In the genomic region with DNA sequence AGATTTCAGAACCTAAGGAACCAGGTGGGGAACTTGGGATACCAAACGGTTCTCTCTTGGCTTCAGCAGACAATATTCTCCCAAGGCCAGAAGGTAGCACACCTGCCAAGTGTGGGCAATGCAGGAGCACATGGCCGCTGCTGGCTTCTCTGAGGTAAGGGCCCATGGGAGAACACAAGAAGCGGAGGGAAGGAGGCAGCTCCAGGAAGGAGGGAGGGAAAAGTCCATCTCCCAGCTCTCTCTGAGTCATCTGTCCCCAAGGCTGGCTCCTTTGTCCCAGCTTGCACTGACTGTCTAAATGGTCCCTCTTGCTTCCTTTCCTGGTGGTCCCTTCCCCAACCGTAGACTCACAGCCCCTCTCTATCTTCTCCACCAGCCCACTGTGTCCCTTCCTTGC, we compare ENCODE assay signal across 24 cellular contexts.
DNase-seq lines count a peak whose midpoint lies in the region; FAIRE-seq and TF ChIP-seq lines count a peak whose summit lies in the region.
"Had no signal": no experiment of that assay in that cellular context is flagged by ENCODE, and none has a peak within 500 bp of the region (broad histone marks: within the 10 kb centered on the region; RNA-seq: fewer than 3 reads in every experiment).

No MANE protein-coding gene starts in this region.

- no peaks in the 10 kb centered on the region for H3K27me3 ChIP-seq in hepatocyte
- H3K27me3 ChIP-seq: ovary, thyroid gland had no signal

- H3K4me1 ChIP-seq in hepatocyte (ENCODE audit: insufficient read depth), result peaks cover 10% of the 10 kb centered on the region
- H3K4me1 ChIP-seq: thyroid gland had no signal

- H4K20me1 ChIP-seq in hepatocyte (ENCODE audit: insufficient read depth, poor library complexity, severe bottlenecking), result no peaks in the 10 kb centered on the region

- 89% methylated on average over 4 of the region's 4 CpGs for WGBS in hepatocyte (ENCODE audit: low lambda C conversion rate, missing lambda C conversion rate)

- no peak overlapping the region for H2AFZ ChIP-seq in hepatocyte

- H3K4me3 ChIP-seq in hepatocyte, result no peak overlapping the region
- H3K4me3 ChIP-seq: left ventricle myocardium inferior, ovary, smooth muscle cell, stomach, thyroid gland had no signal

- TF ChIP-seq CTCF in hepatocyte (IDR thresholded peaks at IDR 0.05; ENCODE audit: poor library complexity), result no peak

- no peaks in the 10 kb centered on the region for H3K9me2 ChIP-seq in hepatocyte (replicated peaks; ENCODE audit: insufficient read depth)
- H3K9me2 ChIP-seq: SK-N-SH had no signal

- no peak overlapping the region for H3K27ac ChIP-seq in hepatocyte
- H3K27ac ChIP-seq: left ventricle myocardium inferior, ovary, stomach, thyroid gland had no signal

- DNase-seq in GM12892 (ENCODE audit: insufficient read length), result no peak
- peak; percentile 93 for DNase-seq in NCI-H69 (lab: John Stamatoyannopoulos, UW)
- DNase-seq in hepatocyte (ENCODE audit: low spot score), result peak; percentile 28
- peak; percentile 62 for DNase-seq in posterior vena cava (ENCODE audit: low spot score)
- DNase-seq in posterior cingulate gyrus, result no peak
- DNase-seq in NCI-H748 treated with DMSO at 0.1 percent for 48 hours (lab: John Stamatoyannopoulos, UW), result no peak
- no peak for DNase-seq in GDM1 (lab: John Stamatoyannopoulos, UW)
- DNase-seq in amygdala (lab: John Stamatoyannopoulos, UW), result no peak
- DNase-seq: activated CD4-positive, alpha-beta T cell treated with anti-CD3 and anti-CD28 coated beads for 36 hours; activated effector memory CD4-positive, alpha-beta T cell treated with Interleukin-2 at 50 U/mL for 16 hours; activated T-cell treated with anti-CD3 and anti-CD28 coated beads for 4 hours; DND-41; HCEC 1CT; left ventricle myocardium inferior; naive thymus-derived CD4-positive, alpha-beta T cell; NCI-H1694 treated with DMSO at 0.1 percent for 48 hours; OCI-M1; ovary; stimulated activated CD4-positive, alpha-beta T cell treated with anti-CD3 and anti-CD28 coated beads, Interleukin-1b, Interleukin-23, amount 100 ng/mL, for 48 hours; stomach; thyroid gland had no signal

- H3K36me3 ChIP-seq in hepatocyte (replicated peaks; ENCODE audit: insufficient read depth, low read depth), result no peaks in the 10 kb centered on the region
- H3K36me3 ChIP-seq: left ventricle myocardium inferior, ovary, stomach, thyroid gland had no signal

- H3K79me2 ChIP-seq in hepatocyte, result no peaks in the 10 kb centered on the region

- TF ChIP-seq POLR2A in GM12892 (IDR thresholded peaks at IDR 0.05; ENCODE audit: low read depth, low read length), result no peak

- no peak overlapping the region for H3K4me2 ChIP-seq in hepatocyte
- H3K4me2 ChIP-seq: SK-N-SH, smooth muscle cell had no signal

- intact Hi-C loops in posterior vena cava (cut with DNase I), result no loop called here
- intact Hi-C loops in posterior cingulate gyrus (cut with DNase I), result no loop called here

- FAIRE-seq in GM12892 (lab: Jason Lieb, UNC), result peak; percentile 38
- FAIRE-seq: endothelial cell of umbilical vein had no signal

- no peaks in the 10 kb centered on the region for H3K9me3 ChIP-seq in hepatocyte (ENCODE audit: low read depth)
- H3K9me3 ChIP-seq: left ventricle myocardium inferior, ovary, SK-N-SH, stomach, thyroid gland had no signal

Comparison
In these comparisons a context has a peak if more than half of its experiments do, and no peak if none do; other contexts are left out.
1. DNase-seq: peak in NCI-H69 (single experiment), hepatocyte (single experiment) and posterior vena cava (single experiment); none in GM12892 (single experiment), posterior cingulate gyrus (0 of 10), NCI-H748 treated with DMSO at 0.1 percent for 48 hours (single experiment), GDM1 (single experiment) and amygdala (0 of 56).